Comparison of ENCODE assay signal across 15 cellular contexts in genomic region chrX:148629435-148629834, GRCh38.
A peak's percentile ranks its signal among the peaks of the same experiment; 100 is the strongest.
DNase-seq lines count a peak whose midpoint lies in the region; ATAC-seq, FAIRE-seq and TF ChIP-seq lines count a peak whose summit lies in the region.
"Had no signal": no experiment of that assay in that cellular context is flagged by ENCODE, and none has a peak within 500 bp of the region (broad histone marks: within the 10 kb centered on the region; RNA-seq: fewer than 3 reads in every experiment).

No MANE protein-coding gene starts in this region.

- H3K4me1 ChIP-seq in left ventricle myocardium inferior (no peaks in the 10 kb centered on the region), pancreas (peaks cover 0 to 13% (median 9%) of the 10 kb centered on the region in 3 donors), thyroid gland (no peaks in the 10 kb centered on the region), esophagus squamous epithelium (no peaks in the 10 kb centered on the region)

- DNase-seq in left ventricle myocardium inferior = peak; percentile 20
- DNase-seq in left cardiac atrium = no peak
- DNase-seq in dorsolateral prefrontal cortex = peak in 7 of 10 donors; percentile 3 to 55 (median 43)
- DNase-seq in pancreas = no peak
- peak; percentile 5 to 11 for DNase-seq in thyroid gland
- no peak for DNase-seq in SHP77 (lab: John Stamatoyannopoulos, UW)
- no peak for DNase-seq in foreskin fibroblast
- no peak for DNase-seq in esophagus squamous epithelium (lab: John Stamatoyannopoulos, UW)
- DNase-seq: 8988T; AML-193; CD4-positive, CD25-positive, alpha-beta regulatory T cell; DMS53; H9 had no signal

- no peaks in the 10 kb centered on the region for H3K36me3 ChIP-seq in left ventricle myocardium inferior
- H3K36me3 ChIP-seq in pancreas = no peaks in the 10 kb centered on the region
- H3K36me3 ChIP-seq in thyroid gland = no peaks in the 10 kb centered on the region
- no peaks in the 10 kb centered on the region for H3K36me3 ChIP-seq in esophagus squamous epithelium

- TF ChIP-seq POLR2A in thyroid gland (IDR thresholded peaks at IDR 0.05) = no peak
- no peak for TF ChIP-seq POLR2A in esophagus squamous epithelium (IDR thresholded peaks at IDR 0.05)

- TF ChIP-seq CTCF in left ventricle myocardium inferior (IDR thresholded peaks at IDR 0.05; ENCODE audit: borderline replicate concordance) (no peak), dorsolateral prefrontal cortex (IDR thresholded peaks at IDR 0.05 in 54 of 56, conservative IDR thresholded peaks at IDR 0.05 in 2 of 56; ENCODE audit: low read depth in 1 of 56, partially characterized antibody in 56 of 56) (no peak), pancreas (IDR thresholded peaks at IDR 0.05) (no peak), thyroid gland (IDR thresholded peaks at IDR 0.05) (no peak), foreskin fibroblast (IDR thresholded peaks at IDR 0.05; ENCODE audit: low read depth, low read length) (no peak), esophagus squamous epithelium (IDR thresholded peaks at IDR 0.05) (no peak)

- H3K27ac ChIP-seq in left ventricle myocardium inferior (replicated peaks) (no peak overlapping the region), dorsolateral prefrontal cortex (no peak overlapping the region), pancreas (no peak overlapping the region), thyroid gland (no peak overlapping the region), esophagus squamous epithelium (no peak overlapping the region)
- H3K27ac ChIP-seq: BLaER1 treated with 17β-estradiol and CSF1 and Interleukin-3, amounts not matched to agents 10 nM and 100 nM had no signal

- H3K9me3 ChIP-seq in left ventricle myocardium inferior (replicated peaks) (no peaks in the 10 kb centered on the region), pancreas (no peaks in the 10 kb centered on the region), thyroid gland (no peaks in the 10 kb centered on the region), esophagus squamous epithelium (no peaks in the 10 kb centered on the region)

- peak; percentile 9 for FAIRE-seq in pancreas (lab: Jason Lieb, UNC)

- H3K27me3 ChIP-seq in left ventricle myocardium inferior (ENCODE audit: low read depth) = no peaks in the 10 kb centered on the region
- peaks cover 0 to 70% (median 16%) of the 10 kb centered on the region in 45 donors for H3K27me3 ChIP-seq in dorsolateral prefrontal cortex
- peaks cover 0 to 3% (median 0%) of the 10 kb centered on the region in 4 donors for H3K27me3 ChIP-seq in pancreas
- H3K27me3 ChIP-seq in thyroid gland = no peaks in the 10 kb centered on the region
- no peaks in the 10 kb centered on the region for H3K27me3 ChIP-seq in esophagus squamous epithelium
- H3K27me3 ChIP-seq: BLaER1 treated with 17β-estradiol and CSF1 and Interleukin-3, amounts not matched to agents 10 nM and 100 nM had no signal

- intact Hi-C loops in left ventricle myocardium inferior (cut with micrococcal nuclease) = no loop called here
- intact Hi-C loops in left cardiac atrium (cut with DNase I) = no loop called here
- intact Hi-C loops in dorsolateral prefrontal cortex (cut with DNase I) = no loop called here
- intact Hi-C loops in pancreas (cut with DNase I) = no loop called here
- intact Hi-C loops in thyroid gland (cut with DNase I) = no loop called here
- intact Hi-C loops in esophagus squamous epithelium (cut with DNase I) = no loop called here

- ATAC-seq in left cardiac atrium (no peak), pancreas (no peak)
- ATAC-seq: GM23338 had no signal

- no peak overlapping the region for H3K4me3 ChIP-seq in left ventricle myocardium inferior
- no peak overlapping the region for H3K4me3 ChIP-seq in dorsolateral prefrontal cortex
- no peak overlapping the region for H3K4me3 ChIP-seq in pancreas
- H3K4me3 ChIP-seq in thyroid gland (replicated peaks in 1 of 3) = no peak overlapping the region
- no peak overlapping the region for H3K4me3 ChIP-seq in foreskin fibroblast (ENCODE audit: low read depth in 1 of 2, low read length in 2 of 2)
- no peak overlapping the region for H3K4me3 ChIP-seq in esophagus squamous epithelium
- H3K4me3 ChIP-seq: BLaER1 treated with 17β-estradiol and CSF1 and Interleukin-3, amounts not matched to agents 10 nM and 100 nM; GM23338 had no signal

- WGBS in pancreas, 2 donors = 82 to 90% methylated on average over 2 of the region's 2 CpGs
- WGBS in thyroid gland, 2 donors = 33 to 43% methylated on average over 1 to 2 of the region's 2 CpGs
- WGBS in esophagus squamous epithelium, 2 donors = 60 to 100% methylated on average over 1 of the region's 2 CpGs

Comparison
In these comparisons a context has a peak if more than half of its experiments do, and no peak if none do; other contexts are left out.
1. DNase-seq: peak in left ventricle myocardium inferior (single experiment), dorsolateral prefrontal cortex (7 of 10) and thyroid gland (2 of 2); none in left cardiac atrium (single experiment), pancreas (0 of 6), SHP77 (0 of 2), foreskin fibroblast (0 of 2) and esophagus squamous epithelium (single experiment).